Comparison of ENCODE assay signal across 9 cellular contexts in the genomic region with DNA sequence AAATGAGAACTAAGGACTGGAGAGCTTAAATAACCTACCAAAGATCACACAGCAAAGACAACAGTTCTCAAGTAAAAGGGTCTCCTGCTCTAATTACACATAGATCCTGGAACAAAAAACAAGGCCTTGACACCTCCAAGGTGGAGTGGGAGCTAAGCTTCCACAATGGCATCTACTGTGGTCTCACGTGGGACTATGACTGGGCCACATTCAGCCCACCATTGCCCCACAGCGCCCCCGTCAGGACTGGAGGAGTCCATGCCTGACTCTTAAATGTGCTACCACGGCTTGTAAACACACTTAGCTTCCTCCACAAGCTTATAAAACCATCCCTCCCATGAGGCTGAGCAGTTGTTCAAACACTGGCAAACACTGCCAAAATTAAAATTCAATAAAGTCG.
A peak's percentile ranks its signal among the peaks of the same experiment; 100 is the strongest.
DNase-seq lines count a peak whose midpoint lies in the region; ATAC-seq and TF ChIP-seq lines count a peak whose summit lies in the region.
"Had no signal": no experiment of that assay in that cellular context is flagged by ENCODE, and none has a peak within 500 bp of the region (broad histone marks: within the 10 kb centered on the region; RNA-seq: fewer than 3 reads in every experiment).

No MANE protein-coding gene starts in this region.

- DNase-seq in ELR (ENCODE audit: low read depth): peak; percentile 30
- DNase-seq in HFF-Myc (ENCODE audit: extremely low read depth, low read depth): no peak
- no peak for DNase-seq in neural crest cell (ENCODE audit: low read depth, low spot score)
- DNase-seq in upper lobe of left lung: no peak
- no peak for DNase-seq in hepatic stellate cell (ENCODE audit: low spot score)
- DNase-seq in NOMO-1 (lab: John Stamatoyannopoulos, UW; ENCODE audit: unreplicated experiment in 2 of 2): no peak
- DNase-seq in NCI-H1105 (lab: John Stamatoyannopoulos, UW): no peak
- DNase-seq: mammary epithelial cell had no signal

- peaks cover 12% of the 10 kb centered on the region for H3K27me3 Mint-ChIP-seq in neural crest cell (ENCODE audit: low read depth)

- no peak for ATAC-seq in upper lobe of left lung (ENCODE audit: low FRiP score in 2 of 2)

- TF ChIP-seq EP300 in upper lobe of left lung (IDR thresholded peaks at IDR 0.05): no peak

- H3K4me1 Mint-ChIP-seq in neural crest cell: peaks cover 4% of the 10 kb centered on the region

- no peak overlapping the region for H3K4me3 ChIP-seq in HFF-Myc (replicated peaks; ENCODE audit: low read depth, low read length)
- no peak overlapping the region for H3K4me3 ChIP-seq in upper lobe of left lung

- no peak overlapping the region; the same call in 1 of the 2 replicates for H3K27ac ChIP-seq in VCaP
- no peak overlapping the region for H3K27ac ChIP-seq in upper lobe of left lung

- H3K9me3 ChIP-seq in upper lobe of left lung: no peaks in the 10 kb centered on the region

- H3K27me3 ChIP-seq in upper lobe of left lung: no peaks in the 10 kb centered on the region

- no peak for TF ChIP-seq POLR2A in upper lobe of left lung (IDR thresholded peaks at IDR 0.05)

- TF ChIP-seq CTCF in HFF-Myc (IDR thresholded peaks at IDR 0.05; ENCODE audit: low read depth, low read length, missing control alignments): peak; percentile 48
- TF ChIP-seq CTCF in VCaP (conservative IDR thresholded peaks at IDR 0.05): peak; percentile 34; the same call in 1 of the 2 replicates
- TF ChIP-seq CTCF in neural crest cell (conservative IDR thresholded peaks at IDR 0.05): peak; percentile 20
- no peak for TF ChIP-seq CTCF in upper lobe of left lung (IDR thresholded peaks at IDR 0.05)

- no peak overlapping the region for H3K27ac Mint-ChIP-seq in neural crest cell (ENCODE audit: unreplicated experiment)

- 75 to 86% methylated on average over 5 of the region's 5 CpGs for WGBS in upper lobe of left lung, 2 donors

- H3K4me3 Mint-ChIP-seq in neural crest cell: no peak overlapping the region

- no peaks in the 10 kb centered on the region for H3K9me3 Mint-ChIP-seq in neural crest cell

- no peaks in the 10 kb centered on the region for H3K4me1 ChIP-seq in upper lobe of left lung

- H3K36me3 Mint-ChIP-seq in neural crest cell (ENCODE audit: low read depth): no peaks in the 10 kb centered on the region

- H3K36me3 ChIP-seq in upper lobe of left lung: no peaks in the 10 kb centered on the region

Comparison
In these comparisons a context has a peak if more than half of its experiments do, and no peak if none do; other contexts are left out.
1. CTCF ChIP-seq: peak in HFF-Myc (single experiment), VCaP (single experiment) and neural crest cell (single experiment); none in upper lobe of left lung (0 of 6).